9 cellular contexts compared by ENCODE assay signal in the genomic region with DNA sequence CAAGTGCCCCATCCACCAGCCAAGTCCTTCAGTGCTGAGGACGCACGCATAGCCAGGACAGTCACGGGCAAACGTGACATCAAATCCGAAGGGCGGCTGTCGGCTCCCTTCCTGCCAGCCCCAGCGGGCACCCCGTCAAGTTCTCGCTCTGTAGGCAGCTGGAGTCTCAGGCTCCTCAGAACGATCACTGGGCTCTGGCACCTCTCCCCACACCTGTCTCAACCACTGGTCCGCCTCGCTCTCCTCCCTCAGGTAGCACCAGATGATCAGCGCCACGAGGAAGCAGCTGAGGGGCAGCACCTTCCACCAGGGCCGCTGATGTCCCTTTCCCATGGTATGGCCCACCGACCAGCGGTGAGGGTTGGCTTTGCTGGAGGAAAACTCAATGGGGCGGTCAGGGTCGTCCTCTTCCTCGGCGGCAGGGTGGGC. TPM values are rescaled to one million over a fixed set of nuclear protein-coding genes. Genes with fewer than 3 reads are reported as not detected.
DNase-seq lines count a peak whose midpoint lies in the region; ATAC-seq, FAIRE-seq and TF ChIP-seq lines count a peak whose summit lies in the region.
"Had no signal": no experiment of that assay in that cellular context is flagged by ENCODE, and none has a peak within 500 bp of the region (broad histone marks: within the 10 kb centered on the region; RNA-seq: fewer than 3 reads in every experiment).

No MANE protein-coding gene starts in this region.

- peak overlapping the region; percentile 85 for H3K27ac ChIP-seq in CD4-positive, alpha-beta memory T cell (ENCODE audit: low read depth, low read length)
- H3K27ac ChIP-seq in SK-N-SH (ENCODE audit: low read depth in 2 of 2, low read length in 1 of 2) = peak overlapping the region; percentile 4 to 78; a peak in 3 of 4 replicates

- peak overlapping the region; percentile 64 to 100 (median 91) for H3K27ac Mint-ChIP-seq in CD4-positive, alpha-beta memory T cell

- no peaks in the 10 kb centered on the region for H4K20me1 ChIP-seq in SK-N-SH (ENCODE audit: insufficient read depth)

- no peaks in the 10 kb centered on the region for H3K36me3 ChIP-seq in CD4-positive, alpha-beta memory T cell (ENCODE audit: insufficient read depth, low read length)
- H3K36me3 ChIP-seq in SK-N-SH (replicated peaks in 1 of 2; ENCODE audit: control insufficient read depth in 1 of 2, insufficient read depth in 2 of 2, low read length in 1 of 2) = peaks cover 0 to 3% of the 10 kb centered on the region in 2 experiments

- intact Hi-C loops in CD4-positive, alpha-beta memory T cell (cut with micrococcal nuclease) = loop anchor here (1.0 to 5.0 kb wide), 8 partner anchors 12 to 362 kb away; partner anchors contain the start of genes CLCN7, CRAMP1, IFT140 and MAPK8IP3

- H3K79me2 ChIP-seq in SK-N-SH (ENCODE audit: insufficient read depth) = peaks cover 45% of the 10 kb centered on the region

- ATAC-seq in GM21825 (IDR thresholded peaks at IDR 0.05; ENCODE audit: unreplicated experiment) (peak; percentile 24), HG03520 (IDR thresholded peaks at IDR 0.05; ENCODE audit: unreplicated experiment) (no peak)

- 9% methylated on average over 10 of the region's 22 CpGs for WGBS in SK-N-SH (ENCODE audit: low lambda C conversion rate)

- peak overlapping the region; percentile 88 for H3K9ac ChIP-seq in SK-N-SH

- peaks cover 0 to 7% of the 10 kb centered on the region in 2 donors for H3K36me3 Mint-ChIP-seq in CD4-positive, alpha-beta memory T cell

- H3K9me3 ChIP-seq in CD4-positive, alpha-beta memory T cell (ENCODE audit: control insufficient read depth in 1 of 2, low read length in 2 of 2) = no peaks in the 10 kb centered on the region
- H3K9me3 ChIP-seq in SK-N-SH = no peaks in the 10 kb centered on the region

- H3K9me2 ChIP-seq in SK-N-SH = no peaks in the 10 kb centered on the region

- peaks cover 0 to 3% of the 10 kb centered on the region in 2 donors for H3K27me3 Mint-ChIP-seq in CD4-positive, alpha-beta memory T cell

- peaks cover 5 to 29% (median 15%) of the 10 kb centered on the region in 4 donors for H3K4me1 Mint-ChIP-seq in CD4-positive, alpha-beta memory T cell

- no peaks in the 10 kb centered on the region for H3K9me3 Mint-ChIP-seq in CD4-positive, alpha-beta memory T cell

- H3K4me1 ChIP-seq in CD4-positive, alpha-beta memory T cell (ENCODE audit: insufficient read depth, low read length) = peaks cover 12% of the 10 kb centered on the region
- peaks cover 0 to 4% of the 10 kb centered on the region in 2 experiments; a peak in 3 of 4 replicates for H3K4me1 ChIP-seq in SK-N-SH (ENCODE audit: control insufficient read depth in 1 of 2, insufficient read depth in 2 of 2, low read depth in 1 of 2, low read length in 1 of 2)

- CTCF ChIA-PET in CD4-positive, alpha-beta memory T cell (lab: Charles Lee; ENCODE audit: partially characterized antibody) = interaction anchor here (1.0 to 1.9 kb wide), 2 partner anchors 57 to 286 kb away, joined by 4 to 6 read pairs; partner anchors contain the start of gene MAPK8IP3
- CTCF ChIA-PET in SK-N-SH (lab: Yijun Ruan, JAX) = interaction anchor here (1.0 to 1.8 kb wide), 4 partner anchors 57 to 286 kb away, joined by 3 to 6 read pairs (median 4); partner anchors contain the start of gene MAPK8IP3

- DNase-seq in CD4-positive, alpha-beta memory T cell = no peak
- DNase-seq in SK-N-SH = no peak
- no peak for DNase-seq in fibroblast of pulmonary artery (ENCODE audit: low read depth)
- DNase-seq in skeletal muscle cell (ENCODE audit: low read depth) = no peak
- DNase-seq in HTR-8/SVneo (ENCODE audit: insufficient read length, low spot score) = no peak
- no peak for DNase-seq in GM10266 (ENCODE audit: extremely low spot score)

- peak overlapping the region; percentile 99 for H3K4me2 ChIP-seq in SK-N-SH

- H3F3A ChIP-seq in SK-N-SH (replicated peaks; ENCODE audit: insufficient read depth) = peaks cover 20% of the 10 kb centered on the region

- TF ChIP-seq CTCF in SK-N-SH (IDR thresholded peaks at IDR 0.05) (no peak), fibroblast of pulmonary artery (IDR thresholded peaks at IDR 0.05; ENCODE audit: low read length, missing control alignments) (no peak), GM10266 (IDR thresholded peaks at IDR 0.05; ENCODE audit: control insufficient read depth, insufficient read depth, low read depth, missing control alignments) (no peak)

- no peaks in the 10 kb centered on the region for H3K27me3 ChIP-seq in CD4-positive, alpha-beta memory T cell (ENCODE audit: insufficient read depth, low read length)
- no peaks in the 10 kb centered on the region for H3K27me3 ChIP-seq in SK-N-SH (ENCODE audit: insufficient read depth)

- peak overlapping the region; percentile 79 to 97 (median 92) for H3K4me3 Mint-ChIP-seq in CD4-positive, alpha-beta memory T cell

- FAIRE-seq in HTR-8/SVneo (lab: Jason Lieb, UNC) = no peak

- no peak overlapping the region for H2AFZ ChIP-seq in SK-N-SH (ENCODE audit: low read depth)

- TF ChIP-seq RAD21 in SK-N-SH (IDR thresholded peaks at IDR 0.05; ENCODE audit: low read length) = no peak

- no peak for TF ChIP-seq EP300 in SK-N-SH (IDR thresholded peaks at IDR 0.05; ENCODE audit: borderline replicate concordance in 1 of 2, low read depth in 1 of 2, low read length in 1 of 2)

- POLR2A ChIA-PET in CD4-positive, alpha-beta memory T cell (lab: Charles Lee; ENCODE audit: partially characterized antibody) = interaction anchor here (0.6 to 3.4 kb wide), 24 partner anchors 9 to 780 kb away, joined by 3 to 27 read pairs (median 5); partner anchors contain the start of genes CRAMP1, IFT140, JPT2 and MAPK8IP3
- POLR2A ChIA-PET in SK-N-SH (lab: Yijun Ruan, JAX) = interaction anchor here (0.8 to 1.8 kb wide), 15 partner anchors 8 to 744 kb away, joined by 3 to 10 read pairs (median 4); partner anchors contain the start of genes CCDC154, IFT140, MAPK8IP3 and NUBP2

- H3K4me3 ChIP-seq in CD4-positive, alpha-beta memory T cell (ENCODE audit: low read length in 2 of 2) = peak overlapping the region; percentile 64 to 78
- H3K4me3 ChIP-seq in SK-N-SH (ENCODE audit: low read depth in 2 of 2, low read length in 1 of 2) (peak overlapping the region; percentile 83 to 98), fibroblast of pulmonary artery (replicated peaks; ENCODE audit: low read depth, low read length) (peak overlapping the region; percentile 98), skeletal muscle cell (ENCODE audit: low read depth, low read length) (peak overlapping the region; percentile 100)

TF ChIP-seq in SK-N-SH, 30 proteins besides CTCF, POLR2A, EP300 and RAD21:
- TF ChIP-seq SIN3A (IDR thresholded peaks at IDR 0.05; ENCODE audit: borderline replicate concordance, low read depth, low read length) = no peak
- TF ChIP-seq FOSL2 (IDR thresholded peaks at IDR 0.05; ENCODE audit: borderline replicate concordance, low read depth) = no peak
- TF ChIP-seq EZH2phosphoT487 (IDR thresholded peaks at IDR 0.05; ENCODE audit: borderline replicate concordance, low read depth) = no peak
- TF ChIP-seq RCOR1 (IDR thresholded peaks at IDR 0.05; ENCODE audit: low read length) = no peak
- no peak for TF ChIP-seq YY1 (IDR thresholded peaks at IDR 0.05; ENCODE audit: low read depth)
- no peak for TF ChIP-seq TEAD4 (IDR thresholded peaks at IDR 0.05; ENCODE audit: borderline replicate concordance, insufficient read depth)
- TF ChIP-seq GABPA (IDR thresholded peaks at IDR 0.05; ENCODE audit: low read depth) = no peak
- TF ChIP-seq TCF12 (IDR thresholded peaks at IDR 0.05) = no peak
- TF ChIP-seq POLR2AphosphoS5 (IDR thresholded peaks at IDR 0.05; ENCODE audit: low read depth, low read length) = no peak
- no peak for TF ChIP-seq GATA2 (CRISPR knock-in tag; IDR thresholded peaks at IDR 0.05)
- TF ChIP-seq ELF1 (IDR thresholded peaks at IDR 0.05) = no peak
- TF ChIP-seq RFX5 (IDR thresholded peaks at IDR 0.05; ENCODE audit: low read length) = no peak
- no peak for TF ChIP-seq MEF2A (IDR thresholded peaks at IDR 0.05; ENCODE audit: borderline replicate concordance, low read depth)
- no peak for TF ChIP-seq JUND (IDR thresholded peaks at IDR 0.05)
- no peak for TF ChIP-seq FOXJ3 (CRISPR knock-in tag; IDR thresholded peaks at IDR 0.05)

RNA-seq across cellular contexts. Expression of gene UQCC4, which starts 0.4 kb away (rescaled TPM):
- 1 to 10 TPM; 7.8 to 9.2 TPM for total RNA-seq in CD4-positive, alpha-beta memory T cell
- 10 to 100 TPM; 33.2 to 44.1 TPM for polyA plus RNA-seq in CD4-positive, alpha-beta memory T cell
- polyA plus RNA-seq in SK-N-SH (2012; rRNA removed) = 47.6 and 51.9 TPM in 2 replicates
- polyA plus RNA-seq in SK-N-SH (2012; cell fraction: cytosol; rRNA removed) = 38.1 and 42.7 TPM in 2 replicates
- polyA plus RNA-seq in SK-N-SH (2012; cell fraction: nucleus; rRNA removed) = 32.6 and 44.5 TPM in 2 replicates

RNA-seq across cellular contexts. Expression of gene UNKL, which starts 5.6 kb away (rescaled TPM):
- 100 to 1,000 TPM; 110 to 122 TPM for total RNA-seq in CD4-positive, alpha-beta memory T cell
- 1 to 10 TPM; 1.3 to 9.1 TPM for polyA plus RNA-seq in CD4-positive, alpha-beta memory T cell
- polyA plus RNA-seq in SK-N-SH (2012; rRNA removed) = 16.3 and 16.4 TPM in 2 replicates
- polyA plus RNA-seq in SK-N-SH (2012; cell fraction: cytosol; rRNA removed) = 8.4 and 10.3 TPM in 2 replicates
- 58.9 and 79.6 TPM in 2 replicates for polyA plus RNA-seq in SK-N-SH (2012; cell fraction: nucleus; rRNA removed)

RNA-seq across cellular contexts. Expression of gene PERCC1, which starts 10.8 kb away (rescaled TPM):
- total RNA-seq in CD4-positive, alpha-beta memory T cell = under 1 TPM; 0.49 to 0.50 TPM
- polyA plus RNA-seq in CD4-positive, alpha-beta memory T cell = not detected
- polyA plus RNA-seq in SK-N-SH (2012; rRNA removed) = not detected in 2 replicates
- polyA plus RNA-seq in SK-N-SH (2012; cell fraction: cytosol; rRNA removed) = not detected in 2 replicates
- not detected in 2 replicates for polyA plus RNA-seq in SK-N-SH (2012; cell fraction: nucleus; rRNA removed)
- total RNA-seq: RPMI7951 had no signal

RNA-seq across cellular contexts. Expression of gene CCDC154, which starts 24.2 kb away (rescaled TPM):
- 10 to 100 TPM; 12.1 to 14.7 TPM for total RNA-seq in CD4-positive, alpha-beta memory T cell
- polyA plus RNA-seq in CD4-positive, alpha-beta memory T cell = under 1 TPM in 1 of 2 donors, not detected in 1; 0.13 TPM
- 0.35 and 0.41 TPM in 2 replicates for polyA plus RNA-seq in SK-N-SH (2012; rRNA removed)
- polyA plus RNA-seq in SK-N-SH (2012; cell fraction: cytosol; rRNA removed) = 0.03 and 0.10 TPM in 2 replicates
- 3.6 and 6.9 TPM in 2 replicates for polyA plus RNA-seq in SK-N-SH (2012; cell fraction: nucleus; rRNA removed)
- total RNA-seq: RPMI7951 had no signal

RNA-seq across cellular contexts. Expression of gene CLCN7, which starts 54.7 kb away (rescaled TPM):
- total RNA-seq in CD4-positive, alpha-beta memory T cell = 100 to 1,000 TPM; 105 to 111 TPM
- polyA plus RNA-seq in CD4-positive, alpha-beta memory T cell = 10 to 100 TPM; 18.1 to 29.6 TPM
- 22.7 and 44.3 TPM in 2 replicates for polyA plus RNA-seq in SK-N-SH (2012; rRNA removed)
- polyA plus RNA-seq in SK-N-SH (2012; cell fraction: cytosol; rRNA removed) = 17.7 and 21.3 TPM in 2 replicates
- 152 and 419 TPM in 2 replicates for polyA plus RNA-seq in SK-N-SH (2012; cell fraction: nucleus; rRNA removed)
